29 cellular contexts compared by ENCODE assay signal in the genomic region with DNA sequence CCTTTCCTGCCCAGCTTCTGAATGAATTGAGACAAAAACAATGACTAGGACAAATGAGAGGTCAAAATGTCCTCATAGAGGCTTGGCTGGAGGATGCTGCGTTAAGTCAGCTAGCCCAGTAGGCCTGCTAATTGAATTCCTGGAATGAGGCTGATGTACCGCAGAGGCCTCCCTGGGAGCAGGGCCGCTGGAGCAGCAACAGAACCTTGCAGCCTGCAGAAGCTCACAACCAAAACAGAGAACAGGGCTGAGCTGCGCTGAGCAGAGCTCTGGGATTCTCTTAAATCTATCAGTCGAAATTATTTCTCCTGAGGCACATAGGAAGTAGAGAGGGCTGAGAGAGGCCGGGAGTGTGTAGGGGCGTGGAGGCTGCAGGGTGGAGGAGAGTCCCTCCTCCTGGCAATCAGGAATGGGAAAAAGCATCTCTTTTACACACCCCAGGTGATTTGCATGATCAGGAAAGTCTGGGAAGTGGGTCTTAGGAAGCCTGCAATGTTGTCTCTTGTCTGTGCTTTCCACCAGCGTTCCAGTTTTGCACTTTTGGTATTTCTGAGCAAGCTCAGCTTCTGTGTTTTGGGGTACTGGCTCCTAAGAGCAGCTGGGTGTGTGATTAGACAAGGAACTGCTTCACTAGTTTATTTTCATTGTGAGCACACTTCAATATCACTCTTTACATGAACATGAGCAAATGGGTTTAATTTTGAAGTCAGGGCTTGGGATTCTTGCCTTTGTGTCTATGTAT.
A peak's percentile ranks its signal among the peaks of the same experiment; 100 is the strongest.
DNase-seq lines count a peak whose midpoint lies in the region; ATAC-seq and TF ChIP-seq lines count a peak whose summit lies in the region.
"Had no signal": no experiment of that assay in that cellular context is flagged by ENCODE, and none has a peak within 500 bp of the region (broad histone marks: within the 10 kb centered on the region; RNA-seq: fewer than 3 reads in every experiment).

No MANE protein-coding gene starts in this region.

- no peak overlapping the region for H3K18ac ChIP-seq in mesendoderm (ENCODE audit: low read length)

- 65 to 79% methylated on average over 2 to 8 of the region's 8 CpGs for WGBS in endodermal cell (ENCODE audit: insufficient coverage in 1 of 2, insufficient read length in 1 of 2), 2 experiments
- WGBS in mesendoderm (ENCODE audit: extremely low coverage, insufficient coverage, low lambda C conversion rate) = no CpG with 5 or more reads among the region's 8 CpGs

- H3K4me1 ChIP-seq in left ventricle myocardium inferior = peaks cover 72% of the 10 kb centered on the region
- H3K4me1 ChIP-seq in endodermal cell (ENCODE audit: control insufficient read depth, insufficient read depth, low read length) = no peaks in the 10 kb centered on the region
- peaks cover 2% of the 10 kb centered on the region for H3K4me1 ChIP-seq in mesendoderm (ENCODE audit: control insufficient read depth, low read depth, low read length)
- no peaks in the 10 kb centered on the region for H3K4me1 ChIP-seq in upper lobe of right lung
- H3K4me1 ChIP-seq: A549, gastrocnemius medialis, uterus had no signal

- no peak overlapping the region for H4K8ac ChIP-seq in mesendoderm (ENCODE audit: low read depth, low read length)

- H3K9me3 Mint-ChIP-seq in endodermal cell (no peaks in the 10 kb centered on the region), Calu3 (ENCODE audit: low read depth, unreplicated experiment) (peaks cover 19% of the 10 kb centered on the region)
- H3K9me3 Mint-ChIP-seq: activated CD8-positive, alpha-beta T cell treated with anti-CD3 and anti-CD28 coated beads for 36 hours; activated naive CD4-positive, alpha-beta T cell treated with anti-CD3 and anti-CD28 coated beads for 36 hours; CD4-positive, alpha-beta T cell had no signal

- no peak overlapping the region for H2AK5ac ChIP-seq in mesendoderm (ENCODE audit: low read length)

- DNase-seq in left ventricle myocardium inferior (no peak), Right ventricle myocardium superior (no peak), endodermal cell (peak; percentile 57), mesendoderm (peak; percentile 50), upper lobe of right lung (no peak), Calu3 (no peak), COR-L47 (lab: John Stamatoyannopoulos, UW) (no peak)
- DNase-seq in stimulated activated CD4-positive, alpha-beta T cell treated with anti-CD3 and anti-CD28 coated beads, Interleukin-4, amount 100 ng/mL, for 4 hours = no peak
- DNase-seq: activated CD4-positive, alpha-beta T cell treated with anti-CD3 and anti-CD28 coated beads for 36 hours; activated CD8-positive, alpha-beta memory T cell treated with anti-CD3 and anti-CD28 coated beads, Interleukin-2, amount 50 U/mL, for 48 hours; activated CD8-positive, alpha-beta T cell treated with anti-CD3 and anti-CD28 coated beads for 36 hours; activated naive CD4-positive, alpha-beta T cell treated with anti-CD3 and anti-CD28 coated beads for 36 hours; AML-193; CD4-positive, alpha-beta T cell; gastrocnemius medialis; immature natural killer cell; left colon; MM.1S; naive B cell; NCI-H2029; NK-92 treated with Interleukin-12 subunit alpha and Interleukin-12 subunit beta, amount 100 ng/mL, for 24 hours; PC-9; SHP77; stimulated activated CD4-positive, alpha-beta T cell treated with anti-CD3 and anti-CD28 coated beads, Interleukin-4, amount 100 ng/mL, for 24 hours; SW 1271; uterus had no signal

- H3K79me1 ChIP-seq in mesendoderm (ENCODE audit: low read length) = peaks cover 10% of the 10 kb centered on the region

- no peaks in the 10 kb centered on the region for H3K4me1 Mint-ChIP-seq in endodermal cell
- no peaks in the 10 kb centered on the region for H3K4me1 Mint-ChIP-seq in Calu3 (ENCODE audit: low read depth, unreplicated experiment)
- H3K4me1 Mint-ChIP-seq: activated CD4-positive, alpha-beta T cell treated with anti-CD3 and anti-CD28 coated beads for 36 hours; immature natural killer cell; naive B cell had no signal

- BruUV-seq in Calu3 (replicated peaks; lab: Mats Ljungman, UMichigan) = no TSS peak

- no peak overlapping the region for H3K9ac ChIP-seq in endodermal cell (ENCODE audit: extremely low read depth, low read length, poor library complexity, severe bottlenecking)
- H3K9ac ChIP-seq in mesendoderm (ENCODE audit: low read length) = no peak overlapping the region

- H3K4me3 Mint-ChIP-seq in endodermal cell (no peak overlapping the region), Calu3 (ENCODE audit: low read depth, unreplicated experiment) (no peak overlapping the region)
- H3K4me3 Mint-ChIP-seq: activated CD4-positive, alpha-beta T cell treated with anti-CD3 and anti-CD28 coated beads for 36 hours; activated CD8-positive, alpha-beta T cell treated with anti-CD3 and anti-CD28 coated beads for 36 hours; activated naive CD4-positive, alpha-beta T cell treated with anti-CD3 and anti-CD28 coated beads for 36 hours; CD4-positive, alpha-beta T cell; immature natural killer cell; naive B cell had no signal

- H3K9me3 ChIP-seq in left ventricle myocardium inferior (replicated peaks) (no peaks in the 10 kb centered on the region), endodermal cell (ENCODE audit: control insufficient read depth, low read length) (no peaks in the 10 kb centered on the region), upper lobe of right lung (no peaks in the 10 kb centered on the region)
- H3K9me3 ChIP-seq: A549, gastrocnemius medialis, uterus had no signal

- no peaks in the 10 kb centered on the region for H3K27me3 ChIP-seq in left ventricle myocardium inferior (ENCODE audit: low read depth)
- no peaks in the 10 kb centered on the region for H3K27me3 ChIP-seq in endodermal cell (ENCODE audit: control insufficient read depth, insufficient read depth, low read length, poor library complexity, severe bottlenecking)
- H3K27me3 ChIP-seq in mesendoderm (ENCODE audit: insufficient read depth, low read length, poor library complexity) = no peaks in the 10 kb centered on the region
- no peaks in the 10 kb centered on the region for H3K27me3 ChIP-seq in upper lobe of right lung
- H3K27me3 ChIP-seq: gastrocnemius medialis, uterus had no signal

- no peak for TF ChIP-seq CTCF in left ventricle myocardium inferior (IDR thresholded peaks at IDR 0.05; ENCODE audit: borderline replicate concordance)
- no peak for TF ChIP-seq CTCF in endodermal cell (conservative IDR thresholded peaks at IDR 0.05)
- no peak for TF ChIP-seq CTCF in upper lobe of right lung (IDR thresholded peaks at IDR 0.05)
- TF ChIP-seq CTCF in Calu3 (IDR thresholded peaks at IDR 0.05; ENCODE audit: unreplicated experiment) = no peak

- H3K36me3 Mint-ChIP-seq in endodermal cell (ENCODE audit: low read depth) (no peaks in the 10 kb centered on the region), Calu3 (ENCODE audit: insufficient read depth, unreplicated experiment) (peaks cover 4% of the 10 kb centered on the region)
- H3K36me3 Mint-ChIP-seq: immature natural killer cell, naive B cell had no signal

- H3K27ac Mint-ChIP-seq in endodermal cell (peak overlapping the region; percentile 26), Calu3 (ENCODE audit: unreplicated experiment) (no peak overlapping the region)
- H3K27ac Mint-ChIP-seq: activated CD4-positive, alpha-beta T cell treated with anti-CD3 and anti-CD28 coated beads for 36 hours; activated CD8-positive, alpha-beta T cell treated with anti-CD3 and anti-CD28 coated beads for 36 hours; activated naive CD4-positive, alpha-beta T cell treated with anti-CD3 and anti-CD28 coated beads for 36 hours; CD4-positive, alpha-beta T cell; immature natural killer cell; naive B cell; progenitor cell of endocrine pancreas had no signal

- H3K79me2 ChIP-seq in mesendoderm (ENCODE audit: control insufficient read depth, insufficient read depth, low read length) = peaks cover 15% of the 10 kb centered on the region

- CTCF ChIA-PET in Calu3 (lab: Charles Lee) = interaction anchor here (0.7 kb wide), 1 partner anchor 367 kb away, joined by 3 read pairs; no protein-coding TSS in a partner anchor

- H2BK120ac ChIP-seq in mesendoderm (ENCODE audit: low read depth, low read length) = no peak overlapping the region

- H4K5ac ChIP-seq in mesendoderm (ENCODE audit: low read length) = no peak overlapping the region

- H3K4me2 ChIP-seq in mesendoderm (ENCODE audit: low read length) = no peak overlapping the region
- H3K4me2 ChIP-seq: A549, PC-9 had no signal

- no peaks in the 10 kb centered on the region for H3K27me3 Mint-ChIP-seq in endodermal cell (ENCODE audit: insufficient read depth)
- H3K27me3 Mint-ChIP-seq in Calu3 (ENCODE audit: unreplicated experiment) = no peaks in the 10 kb centered on the region
- H3K27me3 Mint-ChIP-seq: progenitor cell of endocrine pancreas had no signal

- H3K4me3 ChIP-seq in left ventricle myocardium inferior (peak overlapping the region; percentile 12), endodermal cell (ENCODE audit: low read length) (no peak overlapping the region), mesendoderm (ENCODE audit: low read length) (no peak overlapping the region), upper lobe of right lung (no peak overlapping the region)
- H3K4me3 ChIP-seq: A549, gastrocnemius medialis, PC-9, uterus had no signal

- no peak overlapping the region for H3K56ac ChIP-seq in mesendoderm (ENCODE audit: low read length)

- H3K36me3 ChIP-seq in left ventricle myocardium inferior = peaks cover 11% of the 10 kb centered on the region
- no peaks in the 10 kb centered on the region for H3K36me3 ChIP-seq in endodermal cell (ENCODE audit: control insufficient read depth, insufficient read depth, low read length)
- no peaks in the 10 kb centered on the region for H3K36me3 ChIP-seq in mesendoderm (ENCODE audit: control insufficient read depth, insufficient read depth, low read length)
- H3K36me3 ChIP-seq in upper lobe of right lung = no peaks in the 10 kb centered on the region
- H3K36me3 ChIP-seq: gastrocnemius medialis, uterus had no signal

- no peak overlapping the region for H3K23ac ChIP-seq in mesendoderm (ENCODE audit: low read length)

- ATAC-seq in Right ventricle myocardium superior (ENCODE audit: poor library complexity) (no peak), upper lobe of right lung (peak; percentile 27)
- ATAC-seq: A549; activated CD4-positive, alpha-beta T cell treated with anti-CD3 and anti-CD28 coated beads for 36 hours; activated CD8-positive, alpha-beta T cell treated with anti-CD3 and anti-CD28 coated beads for 36 hours; gastrocnemius medialis; left colon had no signal

- H2BK15ac ChIP-seq in mesendoderm (replicated peaks; ENCODE audit: low read depth) = no peak overlapping the region

- intact Hi-C loops in left ventricle myocardium inferior (cut with micrococcal nuclease) = no loop called here
- intact Hi-C loops in Right ventricle myocardium superior (cut with DNase I) = no loop called here
- intact Hi-C loops in upper lobe of right lung (cut with DNase I) = no loop called here
- intact Hi-C loops in Calu3 (cut with micrococcal nuclease; ENCODE audit: unreplicated experiment) = no loop called here

- H3K4ac ChIP-seq in mesendoderm (ENCODE audit: low read depth, low read length) = no peak overlapping the region

- no peak overlapping the region for H2BK5ac ChIP-seq in mesendoderm (ENCODE audit: low read length)

- peak overlapping the region; percentile 55 for H3K27ac ChIP-seq in left ventricle myocardium inferior (replicated peaks)
- no peak overlapping the region for H3K27ac ChIP-seq in endodermal cell (ENCODE audit: low read depth, low read length)
- no peak overlapping the region for H3K27ac ChIP-seq in mesendoderm (ENCODE audit: low read depth, low read length)
- H3K27ac ChIP-seq in upper lobe of right lung = no peak overlapping the region
- H3K27ac ChIP-seq: A549, gastrocnemius medialis, HL-60, PC-9, uterus had no signal

Comparison
In these comparisons a context has a peak if more than half of its experiments do, and no peak if none do; other contexts are left out.
1. DNase-seq: peak in endodermal cell (single experiment) and mesendoderm (single experiment); none in left ventricle myocardium inferior (single experiment), Right ventricle myocardium superior (single experiment), upper lobe of right lung (single experiment), stimulated activated CD4-positive, alpha-beta T cell treated with anti-CD3 and anti-CD28 coated beads, Interleukin-4, amount 100 ng/mL, for 4 hours (0 of 2), Calu3 (single experiment) and COR-L47 (single experiment).